Comparison of ENCODE assay signal across 1 cellular context in the genomic region with DNA sequence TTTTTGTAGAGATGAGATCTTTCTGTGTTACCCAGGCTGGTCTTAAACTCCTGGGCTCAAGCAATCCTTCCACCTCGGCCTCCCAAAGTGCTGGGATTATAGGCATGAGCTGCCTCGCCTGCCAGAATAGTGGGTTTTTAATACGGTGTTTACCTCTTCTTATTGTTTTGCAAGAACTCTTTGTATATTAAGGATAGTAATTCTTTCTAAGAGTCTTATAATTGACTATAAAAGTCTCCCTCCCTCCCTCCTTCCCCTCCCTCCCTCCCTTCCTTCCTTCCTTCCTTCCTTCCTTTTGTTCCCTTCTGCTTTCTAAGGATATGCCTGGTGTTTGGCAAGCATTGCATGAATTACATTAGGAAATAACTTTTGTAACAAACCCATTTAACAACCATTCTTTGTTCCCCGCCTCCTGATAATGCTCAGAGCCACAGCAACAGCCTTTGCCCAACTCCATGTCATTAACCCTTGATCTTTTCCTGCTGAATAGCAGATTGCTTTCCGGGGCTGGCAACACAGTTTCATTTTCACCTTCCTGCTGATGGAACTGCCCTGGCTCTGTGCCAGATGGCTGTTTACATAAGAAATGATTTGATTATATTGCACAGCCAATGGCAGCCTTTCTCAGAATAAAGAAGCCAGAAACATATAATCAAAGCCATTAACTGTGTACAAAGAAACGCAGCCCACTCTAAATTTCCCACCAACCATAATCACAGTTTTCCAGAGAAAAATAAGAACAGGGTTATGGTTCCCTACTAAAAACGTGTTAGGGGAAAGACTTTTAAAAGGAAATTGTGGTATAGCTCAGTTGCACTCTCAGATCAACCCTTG.
TF ChIP-seq lines count a peak whose summit lies in the region.

No MANE protein-coding gene starts in this region.

TF ChIP-seq in HepG2, 621 proteins besides CTCF, POLR2A, EP300 and RAD21 (continued from another document and continues in another):
- peak; percentile 67; the same call in 1 of the 2 replicates for TF ChIP-seq YEATS2 (CRISPR knock-in tag; IDR thresholded peaks at IDR 0.05; ENCODE audit: borderline replicate concordance)
- TF ChIP-seq ZNF629 (CRISPR knock-in tag; conservative IDR thresholded peaks at IDR 0.05) = peak; percentile 86
- no peak for TF ChIP-seq NFE2 (CRISPR knock-in tag; IDR thresholded peaks at IDR 0.05)
- TF ChIP-seq SRY (CRISPR knock-in tag; IDR thresholded peaks at IDR 0.05) = no peak; the same call in 1 of the 2 replicates
- TF ChIP-seq ZSCAN12 (CRISPR knock-in tag; IDR thresholded peaks at IDR 0.05) = peak; percentile 83; the same call in 1 of the 2 replicates
- 0 out of 2 replicates have a peak, but pooled peaks have one; percentile 17 for TF ChIP-seq ZNF777 (CRISPR knock-in tag; IDR thresholded peaks at IDR 0.05)
- peak; percentile 79 to 88 for TF ChIP-seq NR2F1 (CRISPR knock-in tag; IDR thresholded peaks at IDR 0.05)
- TF ChIP-seq ZNF746 (CRISPR knock-in tag; IDR thresholded peaks at IDR 0.05) = peak; percentile 88
- peak; percentile 52; the same call in 1 of the 2 replicates for TF ChIP-seq RFXANK (CRISPR knock-in tag; IDR thresholded peaks at IDR 0.05)
- TF ChIP-seq KLF9 (CRISPR knock-in tag; IDR thresholded peaks at IDR 0.05; ENCODE audit: low read depth) = 0 out of 2 replicates have a peak, but pooled peaks have one; percentile 39
- peak; percentile 44; the same call in 1 of the 2 replicates for TF ChIP-seq SIN3A (IDR thresholded peaks at IDR 0.05; ENCODE audit: borderline replicate concordance, low read depth, low read length)
- peak; percentile 97 for TF ChIP-seq PPARG (CRISPR knock-in tag; conservative IDR thresholded peaks at IDR 0.05)
- TF ChIP-seq RAD51 (IDR thresholded peaks at IDR 0.05; ENCODE audit: borderline replicate concordance) = 0 out of 2 replicates have a peak, but pooled peaks have one; percentile 12
- TF ChIP-seq SMYD3 (CRISPR knock-in tag; IDR thresholded peaks at IDR 0.05) = peak; percentile 90; the same call in 1 of the 2 replicates
- no peak for TF ChIP-seq THYN1 (CRISPR knock-in tag; IDR thresholded peaks at IDR 0.05; ENCODE audit: borderline replicate concordance, low read depth)
- TF ChIP-seq ZNF841 (CRISPR knock-in tag; IDR thresholded peaks at IDR 0.05; ENCODE audit: borderline replicate concordance) = no peak
- no peak for TF ChIP-seq ZNF550 (CRISPR knock-in tag; IDR thresholded peaks at IDR 0.05; ENCODE audit: borderline replicate concordance)
- TF ChIP-seq MAF1 (CRISPR knock-in tag; IDR thresholded peaks at IDR 0.05; ENCODE audit: borderline replicate concordance) = peak; percentile 42; the same call in 1 of the 2 replicates
- TF ChIP-seq NR2F6 (IDR thresholded peaks at IDR 0.05) = peak; percentile 90
- TF ChIP-seq NR2F6 (CRISPR knock-in tag; IDR thresholded peaks at IDR 0.05) = peak; percentile 96
- TF ChIP-seq KDM3A (CRISPR knock-in tag; IDR thresholded peaks at IDR 0.05; ENCODE audit: low read depth) = peak; percentile 80
- TF ChIP-seq DPF2 (CRISPR knock-in tag; IDR thresholded peaks at IDR 0.05; ENCODE audit: borderline replicate concordance, low read depth) = peak; percentile 96
- TF ChIP-seq, protein P1, sequence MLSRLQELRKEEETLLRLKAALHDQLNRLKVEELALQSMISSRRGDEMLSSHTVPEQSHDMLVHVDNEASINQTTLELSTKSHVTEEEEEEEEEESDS (CRISPR knock-in tag; IDR thresholded peaks at IDR 0.05; ENCODE audit: borderline replicate concordance) = peak; percentile 78; the same call in 1 of the 2 replicates
- peak; percentile 90; the same call in 1 of the 2 replicates for TF ChIP-seq NFKBIZ (CRISPR knock-in tag; IDR thresholded peaks at IDR 0.05)
- TF ChIP-seq TFE3 (CRISPR knock-in tag; IDR thresholded peaks at IDR 0.05) = peak; percentile 72; the same call in 1 of the 2 replicates
- 0 out of 2 replicates have a peak, but pooled peaks have one; percentile 32 for TF ChIP-seq IRX3 (CRISPR knock-in tag; IDR thresholded peaks at IDR 0.05; ENCODE audit: borderline replicate concordance, low read depth)
- TF ChIP-seq ZSCAN25 (CRISPR knock-in tag; IDR thresholded peaks at IDR 0.05) = peak; percentile 67; the same call in 1 of the 2 replicates
- peak; percentile 94; the same call in 1 of the 2 replicates for TF ChIP-seq CBX5 (CRISPR knock-in tag; IDR thresholded peaks at IDR 0.05; ENCODE audit: borderline replicate concordance)
- TF ChIP-seq, protein P2, sequence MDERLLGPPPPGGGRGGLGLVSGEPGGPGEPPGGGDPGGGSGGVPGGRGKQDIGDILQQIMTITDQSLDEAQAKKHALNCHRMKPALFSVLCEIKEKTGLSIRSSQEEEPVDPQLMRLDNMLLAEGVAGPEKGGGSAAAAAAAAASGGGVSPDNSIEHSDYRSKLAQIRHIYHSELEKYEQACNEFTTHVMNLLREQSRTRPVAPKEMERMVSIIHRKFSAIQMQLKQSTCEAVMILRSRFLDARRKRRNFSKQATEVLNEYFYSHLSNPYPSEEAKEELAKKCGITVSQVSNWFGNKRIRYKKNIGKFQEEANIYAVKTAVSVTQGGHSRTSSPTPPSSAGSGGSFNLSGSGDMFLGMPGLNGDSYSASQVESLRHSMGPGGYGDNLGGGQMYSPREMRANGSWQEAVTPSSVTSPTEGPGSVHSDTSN (CRISPR knock-in tag; IDR thresholded peaks at IDR 0.05) = no peak
- TF ChIP-seq ZNF691 (CRISPR knock-in tag; IDR thresholded peaks at IDR 0.05; ENCODE audit: borderline replicate concordance, low read depth) = peak; percentile 59; the same call in 1 of the 2 replicates
- peak; percentile 83 for TF ChIP-seq ASH2L (IDR thresholded peaks at IDR 0.05; ENCODE audit: insufficient read length, low read depth, low read length)
- no peak for TF ChIP-seq ZNF501 (CRISPR knock-in tag; IDR thresholded peaks at IDR 0.05)
- no peak for TF ChIP-seq ZNF773 (CRISPR knock-in tag; IDR thresholded peaks at IDR 0.05; ENCODE audit: borderline replicate concordance)
- TF ChIP-seq ETV6 (CRISPR knock-in tag; conservative IDR thresholded peaks at IDR 0.05) = peak; percentile 89
- TF ChIP-seq FOXO1 (CRISPR knock-in tag; IDR thresholded peaks at IDR 0.05) = peak; percentile 96
- no peak for TF ChIP-seq PRPF4 (IDR thresholded peaks at IDR 0.05; ENCODE audit: low read depth, low read length, poor library complexity, severe bottlenecking)
- TF ChIP-seq SIN3B (IDR thresholded peaks at IDR 0.05; ENCODE audit: low read length) = no peak
- peak; percentile 77 for TF ChIP-seq ESRRA (CRISPR knock-in tag; IDR thresholded peaks at IDR 0.05; ENCODE audit: low read depth)
- TF ChIP-seq, protein P3, sequence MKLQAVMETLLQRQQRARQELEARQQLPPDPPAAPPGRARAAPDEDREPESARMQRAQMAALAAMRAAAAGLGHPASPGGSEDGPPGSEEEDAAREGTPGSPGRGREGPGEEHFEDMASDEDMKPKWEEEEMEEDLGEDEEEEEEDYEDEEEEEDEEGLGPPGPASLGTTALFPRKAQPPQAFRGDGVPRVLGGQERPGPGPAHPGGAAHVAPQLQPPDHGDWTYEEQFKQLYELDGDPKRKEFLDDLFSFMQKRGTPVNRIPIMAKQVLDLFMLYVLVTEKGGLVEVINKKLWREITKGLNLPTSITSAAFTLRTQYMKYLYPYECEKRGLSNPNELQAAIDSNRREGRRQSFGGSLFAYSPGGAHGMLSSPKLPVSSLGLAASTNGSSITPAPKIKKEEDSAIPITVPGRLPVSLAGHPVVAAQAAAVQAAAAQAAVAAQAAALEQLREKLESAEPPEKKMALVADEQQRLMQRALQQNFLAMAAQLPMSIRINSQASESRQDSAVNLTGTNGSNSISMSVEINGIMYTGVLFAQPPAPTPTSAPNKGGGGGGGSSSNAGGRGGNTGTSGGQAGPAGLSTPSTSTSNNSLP (IDR thresholded peaks at IDR 0.05; ENCODE audit: low read depth, low read length) = peak; percentile 99
- TF ChIP-seq NFYC (CRISPR knock-in tag; IDR thresholded peaks at IDR 0.05) = peak; percentile 60; the same call in 1 of the 2 replicates
- peak; percentile 34; the same call in 1 of the 2 replicates for TF ChIP-seq ZNF263 (CRISPR knock-in tag; IDR thresholded peaks at IDR 0.05)
- TF ChIP-seq ZNF761 (CRISPR knock-in tag; conservative IDR thresholded peaks at IDR 0.05) = no peak
- TF ChIP-seq SOX6 (IDR thresholded peaks at IDR 0.05) = no peak
- TF ChIP-seq SOX6 (CRISPR knock-in tag; IDR thresholded peaks at IDR 0.05) = peak; percentile 98
- peak; percentile 89 for TF ChIP-seq SATB2 (CRISPR knock-in tag; IDR thresholded peaks at IDR 0.05)
- peak; percentile 83; the same call in 1 of the 2 replicates for TF ChIP-seq SP140L (CRISPR knock-in tag; IDR thresholded peaks at IDR 0.05; ENCODE audit: borderline replicate concordance)
- TF ChIP-seq TARDBP (CRISPR knock-in tag; IDR thresholded peaks at IDR 0.05) = peak; percentile 98
- no peak for TF ChIP-seq ZBTB40 (IDR thresholded peaks at IDR 0.05)
- TF ChIP-seq ZBTB40 (CRISPR knock-in tag; IDR thresholded peaks at IDR 0.05) = peak; percentile 35; the same call in 1 of the 2 replicates
- no peak for TF ChIP-seq HES4 (CRISPR knock-in tag; IDR thresholded peaks at IDR 0.05; ENCODE audit: borderline replicate concordance)
- no peak for TF ChIP-seq CENPBD1 (CRISPR knock-in tag; IDR thresholded peaks at IDR 0.05; ENCODE audit: borderline replicate concordance, low read depth)
